8 cellular contexts compared by ENCODE assay signal in the genomic region with DNA sequence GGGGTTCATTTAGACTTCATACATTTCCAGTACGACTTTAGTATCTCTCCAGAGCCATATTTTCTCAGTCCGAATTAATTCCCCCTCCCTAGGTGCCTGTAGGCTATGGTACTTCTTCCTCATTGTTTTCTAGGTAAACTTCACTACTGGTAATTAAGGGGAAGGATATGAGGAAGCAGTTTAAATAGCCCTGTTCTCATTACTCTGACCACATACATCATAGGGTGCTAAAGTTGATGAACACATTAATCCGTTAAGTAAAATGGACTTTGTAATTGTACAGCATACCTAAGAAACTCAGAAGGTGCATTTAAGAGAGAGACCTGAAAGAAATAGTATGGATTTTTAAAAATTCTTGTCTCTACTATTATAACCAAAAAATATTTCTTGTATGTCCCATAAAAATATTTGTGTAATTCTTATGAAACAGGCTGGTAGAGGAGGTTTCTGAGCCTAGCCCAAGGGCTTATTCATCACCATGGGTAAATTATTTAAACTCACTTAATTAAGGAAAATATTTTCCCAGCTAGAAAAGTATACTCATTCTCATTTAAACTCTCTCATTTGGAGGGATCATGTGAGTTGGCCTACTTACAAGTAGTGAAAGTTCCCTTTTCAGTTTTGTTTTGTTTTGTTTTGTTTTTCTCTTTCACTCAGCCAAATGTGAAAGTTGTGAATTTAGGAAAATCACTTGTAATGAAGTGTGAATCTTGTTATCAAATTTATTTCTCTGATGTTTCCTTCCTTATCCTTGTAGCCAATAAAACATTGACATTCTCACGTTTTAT. TPM values are rescaled to one million over a fixed set of nuclear protein-coding genes. Genes with fewer than 3 reads are reported as not detected.
DNase-seq lines count a peak whose midpoint lies in the region; ATAC-seq and TF ChIP-seq lines count a peak whose summit lies in the region.

No MANE protein-coding gene starts in this region.

- TF ChIP-seq POLR2A in breast epithelium (IDR thresholded peaks at IDR 0.05), result no peak

- H3K36me3 ChIP-seq in MG63 (peaks cover 21% of the 10 kb centered on the region), breast epithelium (no peaks in the 10 kb centered on the region)

- TF ChIP-seq CTCF in breast epithelium (IDR thresholded peaks at IDR 0.05), result no peak
- no peak for TF ChIP-seq CTCF in natural killer cell (IDR thresholded peaks at IDR 0.05)

- no peaks in the 10 kb centered on the region for H3K36me3 Mint-ChIP-seq in natural killer cell

- peaks cover 18 to 20% of the 10 kb centered on the region in 2 donors for H3K4me1 Mint-ChIP-seq in natural killer cell

- intact Hi-C loops in breast epithelium (cut with DNase I; ENCODE audit: low total_unique reads), result no loop called here
- intact Hi-C loops in natural killer cell (cut with micrococcal nuclease), result no loop called here
- intact Hi-C loops in posterior vena cava (cut with DNase I), result no loop called here

- H3K27me3 Mint-ChIP-seq in natural killer cell (ENCODE audit: low read depth in 2 of 2), result no peaks in the 10 kb centered on the region

- H3K4me3 Mint-ChIP-seq in natural killer cell, result peak overlapping the region; percentile 98

- H3K27ac ChIP-seq in breast epithelium, result peak overlapping the region in 1 of 2 donors; percentile 87

- no peaks in the 10 kb centered on the region for H3K4me1 ChIP-seq in breast epithelium

- H3K9me3 Mint-ChIP-seq in natural killer cell, result no peaks in the 10 kb centered on the region

- DNase-seq in GF-D8 (lab: John Stamatoyannopoulos, UW) (peak; percentile 45), MG63 (no peak), breast epithelium (ENCODE audit: low spot score in 2 of 2) (no peak), natural killer cell (no peak), posterior vena cava (ENCODE audit: low spot score) (no peak), NCI-H187 treated with DMSO at 0.1 percent for 48 hours (lab: John Stamatoyannopoulos, UW) (no peak), NCI-H345 (lab: John Stamatoyannopoulos, UW) (no peak)
- no peak for DNase-seq in stimulated activated naive CD4-positive, alpha-beta T cell (lab: John Stamatoyannopoulos, UW)

- peak overlapping the region; percentile 38 to 91 for H3K27ac Mint-ChIP-seq in natural killer cell

- ATAC-seq in natural killer cell, result no peak

- H3K9me3 ChIP-seq in MG63, result no peaks in the 10 kb centered on the region
- no peaks in the 10 kb centered on the region for H3K9me3 ChIP-seq in breast epithelium

- no peaks in the 10 kb centered on the region for H3K27me3 ChIP-seq in MG63
- H3K27me3 ChIP-seq in breast epithelium, result no peaks in the 10 kb centered on the region

- H3K4me3 ChIP-seq in MG63, result peak overlapping the region; percentile 89
- peak overlapping the region in 2 of 3 donors; percentile 80 to 85 for H3K4me3 ChIP-seq in breast epithelium

RNA-seq across cellular contexts. Expression of a gene that starts 2.0 kb away (rescaled TPM):
- 19.6 and 26.6 TPM in 2 replicates for total RNA-seq in MG63 (2014; rRNA removed; shearing (Covaris generic); ENCODE audit: low replicate concordance)
- total RNA-seq in breast epithelium, result 10 to 100 TPM in 2 of 3 donors, 1 to 10 TPM in 1; 6.7 to 18.7 (median 17.6) TPM
- 1 to 10 TPM; 6.4 to 9.9 (median 8.8) TPM for total RNA-seq in natural killer cell
- 1 to 10 TPM; 7.4 to 8.3 TPM for total RNA-seq in posterior vena cava
